12 cellular contexts compared by ENCODE assay signal in the genomic region with DNA sequence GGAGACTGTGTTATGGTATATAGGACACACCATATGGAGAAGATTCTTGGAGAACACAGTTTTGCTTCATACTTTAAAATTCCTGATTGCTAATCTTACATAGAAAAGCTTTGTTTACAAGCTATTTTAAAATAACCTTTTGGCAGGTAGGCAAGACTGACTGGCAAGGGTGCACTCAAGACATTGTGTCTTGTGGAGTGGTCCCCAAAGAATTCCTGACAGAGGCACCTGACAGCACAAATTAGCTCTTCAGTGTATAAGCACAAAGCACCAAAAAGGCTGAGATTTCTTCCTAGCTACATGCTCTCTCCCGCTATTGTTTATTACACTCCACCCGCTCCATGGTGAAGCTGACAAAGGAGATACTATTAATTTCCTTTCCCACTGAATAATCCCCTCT.
A peak's percentile ranks its signal among the peaks of the same experiment; 100 is the strongest.
DNase-seq lines count a peak whose midpoint lies in the region; ATAC-seq and TF ChIP-seq lines count a peak whose summit lies in the region.
"Had no signal": no experiment of that assay in that cellular context is flagged by ENCODE, and none has a peak within 500 bp of the region (broad histone marks: within the 10 kb centered on the region; RNA-seq: fewer than 3 reads in every experiment).

No MANE protein-coding gene starts in this region.

- H3K27ac ChIP-seq in GM23338 (ENCODE audit: low read depth), result no peak overlapping the region
- no peak overlapping the region for H3K27ac ChIP-seq in mesendoderm (ENCODE audit: low read depth, low read length)
- no peak overlapping the region for H3K27ac ChIP-seq in WERI-Rb-1
- H3K27ac ChIP-seq in heart left ventricle, result no peak overlapping the region
- H3K27ac ChIP-seq: gastroesophageal sphincter had no signal

- H3K36me3 ChIP-seq in GM23338 (ENCODE audit: insufficient read depth) (no peaks in the 10 kb centered on the region), adipocyte (ENCODE audit: control insufficient read depth, insufficient read depth, low read length, severe bottlenecking) (no peaks in the 10 kb centered on the region), mesendoderm (ENCODE audit: control insufficient read depth, insufficient read depth, low read length) (no peaks in the 10 kb centered on the region), WERI-Rb-1 (peaks cover 4% of the 10 kb centered on the region; the same call in 1 of the 2 replicates), heart left ventricle (no peaks in the 10 kb centered on the region)
- H3K36me3 ChIP-seq: gastroesophageal sphincter had no signal

- no peaks in the 10 kb centered on the region for H3F3A ChIP-seq in GM23338 (replicated peaks; ENCODE audit: low read depth)

- WGBS in mesendoderm (ENCODE audit: extremely low coverage, insufficient coverage, low lambda C conversion rate), result no CpG with 5 or more reads among the region's 2 CpGs
- WGBS in heart left ventricle, 4 donors, result 91 to 100% (median 96%) methylated on average over 2 of the region's 2 CpGs

- H2AK5ac ChIP-seq in mesendoderm (ENCODE audit: low read length), result no peak overlapping the region

- H4K8ac ChIP-seq in mesendoderm (ENCODE audit: low read depth, low read length), result no peak overlapping the region

- H3K9ac ChIP-seq in adipocyte (ENCODE audit: low read length), result peak overlapping the region; percentile 100
- H3K9ac ChIP-seq in mesendoderm (ENCODE audit: low read length), result peak overlapping the region; percentile 16

- H3K4me1 ChIP-seq in GM23338 (ENCODE audit: insufficient read depth), result peaks cover 14% of the 10 kb centered on the region
- H3K4me1 ChIP-seq in adipocyte (ENCODE audit: control insufficient read depth, insufficient read depth, low read length), result peaks cover 30% of the 10 kb centered on the region
- H3K4me1 ChIP-seq in mesendoderm (ENCODE audit: control insufficient read depth, low read depth, low read length), result peaks cover 5% of the 10 kb centered on the region
- H3K4me1 ChIP-seq in heart left ventricle, result peaks cover 2 to 42% (median 20%) of the 10 kb centered on the region in 12 donors

- H3K79me2 ChIP-seq in GM23338 (replicated peaks; ENCODE audit: insufficient read depth) (peaks cover 60% of the 10 kb centered on the region), mesendoderm (ENCODE audit: control insufficient read depth, insufficient read depth, low read length) (peaks cover 38% of the 10 kb centered on the region)

- no peaks in the 10 kb centered on the region; the same call in 2 of the 3 replicates for H3K36me3 Mint-ChIP-seq in GM23338 (ENCODE audit: low read depth)

- no peaks in the 10 kb centered on the region for H3K9me3 ChIP-seq in adipocyte (ENCODE audit: control insufficient read depth, low read length)
- H3K9me3 ChIP-seq in WERI-Rb-1 (ENCODE audit: severe bottlenecking), result no peaks in the 10 kb centered on the region
- H3K9me3 ChIP-seq in heart left ventricle, result no peaks in the 10 kb centered on the region
- H3K9me3 ChIP-seq: gastroesophageal sphincter had no signal

- no peak for TF ChIP-seq POLR2A in heart left ventricle (IDR thresholded peaks at IDR 0.05)

- no peak overlapping the region for H3K4ac ChIP-seq in mesendoderm (ENCODE audit: low read depth, low read length)

- no peak overlapping the region for H2AFZ ChIP-seq in GM23338

- H3K23ac ChIP-seq in mesendoderm (ENCODE audit: low read length), result no peak overlapping the region

- no peak overlapping the region for H2BK15ac ChIP-seq in mesendoderm (replicated peaks; ENCODE audit: low read depth)

- TF ChIP-seq CTCF in AG09309 (IDR thresholded peaks at IDR 0.05; ENCODE audit: control insufficient read depth, insufficient read depth, low read depth, low read length, missing control alignments) (no peak), GM23338 (conservative IDR thresholded peaks at IDR 0.05; ENCODE audit: low read depth in 2 of 2) (no peak), WERI-Rb-1 (IDR thresholded peaks at IDR 0.05; ENCODE audit: low read depth, low read length) (no peak), heart left ventricle (IDR thresholded peaks at IDR 0.05) (no peak)

- H3K79me1 ChIP-seq in mesendoderm (ENCODE audit: low read length), result peaks cover 4% of the 10 kb centered on the region

- intact Hi-C loops in heart left ventricle (cut with DNase I), result no loop called here

- no peak for ATAC-seq in GM23338
- ATAC-seq in HG03469 (IDR thresholded peaks at IDR 0.05; ENCODE audit: unreplicated experiment), result no peak
- ATAC-seq in heart left ventricle, result no peak
- ATAC-seq: gastroesophageal sphincter had no signal

- DNase-seq in AG09309 (ENCODE audit: low read depth) (no peak), GM23338 (ENCODE audit: low spot score) (no peak), adipocyte (ENCODE audit: low read depth) (no peak), mesendoderm (no peak), WERI-Rb-1 (no peak), heart left ventricle (no peak)
- no peak for DNase-seq in stimulated activated CD4-positive, alpha-beta T cell treated with anti-CD3 and anti-CD28 coated beads, Interleukin-4, amount 100 ng/mL, for 24 hours
- DNase-seq: activated CD4-positive, alpha-beta T cell treated with anti-CD3 and anti-CD28 coated beads, Interleukin-2, amount 50 U/mL, for 1 hour; activated naive CD4-positive, alpha-beta T cell treated with anti-CD3 and anti-CD28 coated beads, Interleukin-2, amount 10 ng/mL, durations not matched to agents 7 days and 5 days; occipital lobe had no signal

- no peak overlapping the region for H2BK120ac ChIP-seq in mesendoderm (ENCODE audit: low read depth, low read length)

- H3K4me3 ChIP-seq in AG09309 (ENCODE audit: control insufficient read depth, low read depth, low read length), result peak overlapping the region; percentile 97
- peak overlapping the region; percentile 74; the same call in 1 of the 2 replicates for H3K4me3 ChIP-seq in GM23338
- peak overlapping the region; percentile 94 for H3K4me3 ChIP-seq in adipocyte (ENCODE audit: low read length)
- H3K4me3 ChIP-seq in mesendoderm (ENCODE audit: low read length), result no peak overlapping the region
- H3K4me3 ChIP-seq in WERI-Rb-1 (ENCODE audit: low read depth, low read length), result no peak overlapping the region
- peak overlapping the region in 3 of 12 donors; percentile 85 to 93 (median 89) for H3K4me3 ChIP-seq in heart left ventricle

- no peak overlapping the region for H3K4me3 Mint-ChIP-seq in GM23338

- no peak overlapping the region for H3K56ac ChIP-seq in mesendoderm (ENCODE audit: low read length)

- no peak overlapping the region for H4K5ac ChIP-seq in mesendoderm (ENCODE audit: low read length)

- peaks cover 15% of the 10 kb centered on the region for H3K27me3 Mint-ChIP-seq in GM23338 (ENCODE audit: insufficient read depth, low read depth, poor library complexity)
- H3K27me3 Mint-ChIP-seq: activated naive CD4-positive, alpha-beta T cell treated with anti-CD3 and anti-CD28 coated beads, Interleukin-2, amount 10 ng/mL, durations not matched to agents 7 days and 5 days had no signal

- H2BK5ac ChIP-seq in mesendoderm (ENCODE audit: low read length), result no peak overlapping the region

- H4K20me1 ChIP-seq in GM23338 (replicated peaks; ENCODE audit: insufficient read depth), result no peaks in the 10 kb centered on the region; the same call in 1 of the 2 replicates

- H3K27me3 ChIP-seq in GM23338 (ENCODE audit: insufficient read depth) (no peaks in the 10 kb centered on the region), adipocyte (replicated peaks; ENCODE audit: control insufficient read depth, insufficient read depth, low read length) (no peaks in the 10 kb centered on the region), mesendoderm (ENCODE audit: insufficient read depth, low read length, poor library complexity) (no peaks in the 10 kb centered on the region), WERI-Rb-1 (ENCODE audit: insufficient read depth, low read depth, severe bottlenecking) (no peaks in the 10 kb centered on the region), heart left ventricle (no peaks in the 10 kb centered on the region)
- H3K27me3 ChIP-seq: gastroesophageal sphincter had no signal

- no peaks in the 10 kb centered on the region for H3K9me2 ChIP-seq in GM23338 (ENCODE audit: insufficient read depth)

- H3K4me1 Mint-ChIP-seq in GM23338, result peaks cover 39% of the 10 kb centered on the region

- H3K4me2 ChIP-seq in GM23338 (peak overlapping the region; percentile 94), mesendoderm (ENCODE audit: low read length) (peak overlapping the region; percentile 6)

- no peak overlapping the region for H3K27ac Mint-ChIP-seq in GM23338
- H3K27ac Mint-ChIP-seq: activated naive CD4-positive, alpha-beta T cell treated with anti-CD3 and anti-CD28 coated beads, Interleukin-2, amount 10 ng/mL, durations not matched to agents 7 days and 5 days had no signal

- H3K18ac ChIP-seq in mesendoderm (ENCODE audit: low read length), result peak overlapping the region; percentile 18

- no peaks in the 10 kb centered on the region for H3K9me3 Mint-ChIP-seq in GM23338
- H3K9me3 Mint-ChIP-seq: activated naive CD4-positive, alpha-beta T cell treated with anti-CD3 and anti-CD28 coated beads, Interleukin-2, amount 10 ng/mL, durations not matched to agents 7 days and 5 days had no signal

TF ChIP-seq in GM23338, 12 proteins besides CTCF, POLR2A, EP300 and RAD21:
- no peak for TF ChIP-seq JUNB (IDR thresholded peaks at IDR 0.05; ENCODE audit: unreplicated experiment)
- TF ChIP-seq, protein P1, sequence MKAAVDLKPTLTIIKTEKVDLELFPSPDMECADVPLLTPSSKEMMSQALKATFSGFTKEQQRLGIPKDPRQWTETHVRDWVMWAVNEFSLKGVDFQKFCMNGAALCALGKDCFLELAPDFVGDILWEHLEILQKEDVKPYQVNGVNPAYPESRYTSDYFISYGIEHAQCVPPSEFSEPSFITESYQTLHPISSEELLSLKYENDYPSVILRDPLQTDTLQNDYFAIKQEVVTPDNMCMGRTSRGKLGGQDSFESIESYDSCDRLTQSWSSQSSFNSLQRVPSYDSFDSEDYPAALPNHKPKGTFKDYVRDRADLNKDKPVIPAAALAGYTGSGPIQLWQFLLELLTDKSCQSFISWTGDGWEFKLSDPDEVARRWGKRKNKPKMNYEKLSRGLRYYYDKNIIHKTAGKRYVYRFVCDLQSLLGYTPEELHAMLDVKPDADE (IDR thresholded peaks at IDR 0.05), result no peak

Comparison
In these comparisons a context has a peak if more than half of its experiments do, and no peak if none do; other contexts are left out.
1. H3K4me3 ChIP-seq: peak in AG09309 (single experiment), GM23338 (single experiment) and adipocyte (single experiment); none in mesendoderm (single experiment) and WERI-Rb-1 (single experiment).